Comparison of ENCODE assay signal across 8 cellular contexts in genomic region chr9:113541019-113541900, GRCh38.
DNase-seq lines count a peak whose midpoint lies in the region; ATAC-seq and TF ChIP-seq lines count a peak whose summit lies in the region.

No MANE protein-coding gene starts in this region.

- H3K4me3 ChIP-seq in GM23338 (no peak overlapping the region), fibroblast of mammary gland (ENCODE audit: control insufficient read depth, low read depth, low read length) (no peak overlapping the region)

- H3K27ac ChIP-seq in GM23338 (ENCODE audit: low read depth): no peak overlapping the region
- H3K27ac ChIP-seq in CD4-positive, alpha-beta T cell (ENCODE audit: low read depth, low read length): no peak overlapping the region

- no peaks in the 10 kb centered on the region for H4K20me1 ChIP-seq in GM23338 (replicated peaks; ENCODE audit: insufficient read depth)

- H3K4me1 Mint-ChIP-seq in GM23338: peaks cover 14% of the 10 kb centered on the region
- H3K4me1 Mint-ChIP-seq in CD4-positive, alpha-beta T cell (ENCODE audit: low read depth): peaks cover 11% of the 10 kb centered on the region

- TF ChIP-seq CTCF in GM23338 (conservative IDR thresholded peaks at IDR 0.05; ENCODE audit: low read depth in 2 of 2): no peak
- no peak for TF ChIP-seq CTCF in fibroblast of mammary gland (conservative IDR thresholded peaks at IDR 0.05; ENCODE audit: control insufficient read depth, insufficient read depth, low read depth, low read length)
- TF ChIP-seq CTCF in CD4-positive, alpha-beta T cell (IDR thresholded peaks at IDR 0.05): no peak

- peaks cover 2% of the 10 kb centered on the region for H3K27me3 Mint-ChIP-seq in GM23338 (ENCODE audit: insufficient read depth, low read depth, poor library complexity)
- H3K27me3 Mint-ChIP-seq in CD4-positive, alpha-beta T cell: no peaks in the 10 kb centered on the region

- H3K27me3 ChIP-seq in GM23338 (ENCODE audit: insufficient read depth): no peaks in the 10 kb centered on the region
- no peaks in the 10 kb centered on the region for H3K27me3 ChIP-seq in CD4-positive, alpha-beta T cell (ENCODE audit: control insufficient read depth, insufficient read depth, low read length)

- DNase-seq in GM23338 (ENCODE audit: low spot score) (peak; percentile 80), RPMI8226 (peak; percentile 28), fibroblast of mammary gland (ENCODE audit: low read depth) (peak; percentile 22), nucleus accumbens (lab: John Stamatoyannopoulos, UW) (peak in 35 of 56 donors; percentile 19 to 81 (median 47))
- DNase-seq in CD4-positive, alpha-beta T cell: no peak

- H3K9me3 ChIP-seq in CD4-positive, alpha-beta T cell (ENCODE audit: control insufficient read depth, low read length): no peaks in the 10 kb centered on the region

- H2AFZ ChIP-seq in GM23338: no peak overlapping the region

- H3K36me3 ChIP-seq in GM23338 (ENCODE audit: insufficient read depth): no peaks in the 10 kb centered on the region

- H3K4me1 ChIP-seq in GM23338 (ENCODE audit: insufficient read depth): no peaks in the 10 kb centered on the region

- H3K36me3 Mint-ChIP-seq in GM23338 (ENCODE audit: low read depth): peaks cover 8% of the 10 kb centered on the region
- H3K36me3 Mint-ChIP-seq in CD4-positive, alpha-beta T cell (ENCODE audit: low read depth): peaks cover 54% of the 10 kb centered on the region

- no peaks in the 10 kb centered on the region for H3K9me2 ChIP-seq in GM23338 (ENCODE audit: insufficient read depth)

- H3K79me2 ChIP-seq in GM23338 (replicated peaks; ENCODE audit: insufficient read depth): no peaks in the 10 kb centered on the region

- ATAC-seq in GM23338 (peak; percentile 89), HG02571 (IDR thresholded peaks at IDR 0.05; ENCODE audit: unreplicated experiment) (no peak), GM21786 (IDR thresholded peaks at IDR 0.05; ENCODE audit: unreplicated experiment) (no peak), HG03521 (IDR thresholded peaks at IDR 0.05; ENCODE audit: unreplicated experiment) (no peak)
- no peak for ATAC-seq in CD4-positive, alpha-beta T cell (ENCODE audit: poor library complexity)

- H3K4me2 ChIP-seq in GM23338: no peak overlapping the region

- H3F3A ChIP-seq in GM23338 (replicated peaks; ENCODE audit: low read depth): no peaks in the 10 kb centered on the region

- H3K27ac Mint-ChIP-seq in GM23338: peak overlapping the region; percentile 91
- no peak overlapping the region for H3K27ac Mint-ChIP-seq in CD4-positive, alpha-beta T cell

- H3K9me3 Mint-ChIP-seq in GM23338: no peaks in the 10 kb centered on the region
- no peaks in the 10 kb centered on the region for H3K9me3 Mint-ChIP-seq in CD4-positive, alpha-beta T cell

- CTCF ChIA-PET in CD4-positive, alpha-beta T cell (lab: Charles Lee): no interaction called here

- intact Hi-C loops in CD4-positive, alpha-beta T cell (cut with DNase I, micrococcal nuclease): no loop called here

- POLR2A ChIA-PET in CD4-positive, alpha-beta T cell (lab: Charles Lee): no interaction called here

- H3K4me3 Mint-ChIP-seq in GM23338: no peak overlapping the region
- H3K4me3 Mint-ChIP-seq in CD4-positive, alpha-beta T cell: no peak overlapping the region

TF ChIP-seq in GM23338, 12 proteins besides CTCF, POLR2A, EP300 and RAD21 (continues in another document):
- TF ChIP-seq NANOG (IDR thresholded peaks at IDR 0.05; ENCODE audit: borderline replicate concordance) (no peak), ETS1 (IDR thresholded peaks at IDR 0.05) (no peak), REST (IDR thresholded peaks at IDR 0.05; ENCODE audit: unreplicated experiment) (no peak), EZH2 (IDR thresholded peaks at IDR 0.05; ENCODE audit: low read depth, unreplicated experiment) (no peak), ZNF462 (CRISPR knock-in tag; IDR thresholded peaks at IDR 0.05) (no peak)

Comparison
In these comparisons a context has a peak if more than half of its experiments do, and no peak if none do; other contexts are left out.
1. DNase-seq: peak in GM23338 (single experiment), RPMI8226 (single experiment), fibroblast of mammary gland (single experiment) and nucleus accumbens (35 of 56); none in CD4-positive, alpha-beta T cell (0 of 10).